Comparison of ENCODE assay signal across 8 cellular contexts in the genomic region with DNA sequence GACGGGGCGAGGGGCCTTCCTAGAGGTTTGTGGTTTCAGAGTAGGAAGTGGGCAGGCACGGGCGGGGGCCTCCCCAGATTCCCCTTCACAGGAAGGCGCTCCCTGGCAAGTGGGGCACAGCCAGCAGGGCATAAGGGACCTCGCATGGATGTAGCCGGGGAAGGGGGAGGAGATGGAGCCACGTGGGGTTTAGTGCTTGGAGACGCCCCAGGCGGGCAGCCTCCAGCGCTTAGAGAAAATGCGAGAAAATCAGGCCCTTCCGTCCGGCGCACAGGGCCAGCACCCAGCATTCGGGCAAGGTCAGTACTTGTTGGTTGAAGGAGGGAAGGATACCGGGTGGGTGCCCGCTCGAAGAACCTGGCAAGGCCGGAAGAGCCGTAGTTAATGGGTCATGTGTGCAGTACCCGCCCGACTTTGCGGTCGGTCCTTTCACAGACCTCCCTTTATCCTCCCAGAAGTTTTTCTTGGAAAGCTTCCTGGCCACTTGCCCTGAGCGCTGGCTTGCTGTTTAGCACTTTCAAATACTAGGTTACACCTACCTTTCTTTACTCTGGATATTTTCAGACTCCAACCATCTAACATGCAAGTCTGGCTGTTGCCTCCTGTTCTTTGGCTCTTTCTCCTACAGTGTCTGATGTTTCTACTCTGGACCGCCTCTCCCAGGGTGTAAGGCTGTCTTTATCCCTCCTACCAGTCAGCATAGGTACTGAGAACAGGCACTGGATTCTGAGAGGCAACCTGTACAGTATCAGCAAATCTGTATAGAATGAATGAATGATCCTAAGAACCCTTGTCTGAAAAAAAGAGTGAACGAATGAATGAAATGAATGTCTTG.
DNase-seq lines count a peak whose midpoint lies in the region; ATAC-seq and TF ChIP-seq lines count a peak whose summit lies in the region.

No MANE protein-coding gene starts in this region.

- ATAC-seq in activated CD4-positive, alpha-beta T cell treated with anti-CD3 and anti-CD28 coated beads for 36 hours, result no peak
- ATAC-seq in thoracic aorta (ENCODE audit: insufficient number of reproducible peaks, low FRiP score, low read depth), result peak; percentile 31
- ATAC-seq in GM18861 (IDR thresholded peaks at IDR 0.05; ENCODE audit: unreplicated experiment), result no peak
- ATAC-seq in HG03571 (IDR thresholded peaks at IDR 0.05; ENCODE audit: unreplicated experiment), result no peak
- no peak for ATAC-seq in HG03196 (IDR thresholded peaks at IDR 0.05; ENCODE audit: unreplicated experiment)

- no peaks in the 10 kb centered on the region for H3K36me3 Mint-ChIP-seq in activated CD4-positive, alpha-beta T cell treated with anti-CD3 and anti-CD28 coated beads for 36 hours (ENCODE audit: low read depth)
- no peaks in the 10 kb centered on the region for H3K36me3 Mint-ChIP-seq in activated CD4-positive, alpha-beta T cell treated with anti-CD3 and anti-CD28 coated beads, Interleukin-2, amount 10 ng/mL, durations not matched to agents 7 days and 5 days (ENCODE audit: low read depth)

- POLR2A ChIA-PET in activated CD4-positive, alpha-beta T cell treated with anti-CD3 and anti-CD28 coated beads for 36 hours (lab: Charles Lee), result no interaction called here
- POLR2A ChIA-PET in activated CD4-positive, alpha-beta T cell treated with anti-CD3 and anti-CD28 coated beads, Interleukin-2, amount 10 ng/mL, durations not matched to agents 7 days and 5 days (lab: Charles Lee), result no interaction called here

- no peak for TF ChIP-seq CTCF in ascending aorta (IDR thresholded peaks at IDR 0.05)
- TF ChIP-seq CTCF in thoracic aorta (IDR thresholded peaks at IDR 0.05), result no peak

- no peaks in the 10 kb centered on the region for H3K36me3 ChIP-seq in ascending aorta
- no peaks in the 10 kb centered on the region for H3K36me3 ChIP-seq in thoracic aorta

- no peaks in the 10 kb centered on the region for H3K9me3 Mint-ChIP-seq in activated CD4-positive, alpha-beta T cell treated with anti-CD3 and anti-CD28 coated beads for 36 hours (ENCODE audit: low read depth)
- H3K9me3 Mint-ChIP-seq in activated CD4-positive, alpha-beta T cell treated with anti-CD3 and anti-CD28 coated beads, Interleukin-2, amount 10 ng/mL, durations not matched to agents 7 days and 5 days, result no peaks in the 10 kb centered on the region

- H3K4me1 Mint-ChIP-seq in activated CD4-positive, alpha-beta T cell treated with anti-CD3 and anti-CD28 coated beads for 36 hours, result peaks cover 5% of the 10 kb centered on the region
- H3K4me1 Mint-ChIP-seq in activated CD4-positive, alpha-beta T cell treated with anti-CD3 and anti-CD28 coated beads, Interleukin-2, amount 10 ng/mL, durations not matched to agents 7 days and 5 days, result peaks cover 6% of the 10 kb centered on the region

- CTCF ChIA-PET in activated CD4-positive, alpha-beta T cell treated with anti-CD3 and anti-CD28 coated beads for 36 hours (lab: Charles Lee), result interaction anchor here (2.5 kb wide), 1 partner anchor 14 kb away, joined by 9 read pairs; no protein-coding TSS in a partner anchor
- CTCF ChIA-PET in activated CD4-positive, alpha-beta T cell treated with anti-CD3 and anti-CD28 coated beads, Interleukin-2, amount 10 ng/mL, durations not matched to agents 7 days and 5 days (lab: Charles Lee), result interaction anchor here (1.4 kb wide), 1 partner anchor 15 kb away, joined by 4 read pairs; no protein-coding TSS in a partner anchor

- H3K27me3 ChIP-seq in ascending aorta, result no peaks in the 10 kb centered on the region
- H3K27me3 ChIP-seq in thoracic aorta (replicated peaks; ENCODE audit: insufficient read depth), result no peaks in the 10 kb centered on the region

- H3K27ac ChIP-seq in ascending aorta (no peak overlapping the region), thoracic aorta (no peak overlapping the region)

- H3K4me3 Mint-ChIP-seq in activated CD4-positive, alpha-beta T cell treated with anti-CD3 and anti-CD28 coated beads for 36 hours, result no peak overlapping the region
- no peak overlapping the region for H3K4me3 Mint-ChIP-seq in activated CD4-positive, alpha-beta T cell treated with anti-CD3 and anti-CD28 coated beads, Interleukin-2, amount 10 ng/mL, durations not matched to agents 7 days and 5 days

- H3K9me3 ChIP-seq in ascending aorta, result no peaks in the 10 kb centered on the region
- H3K9me3 ChIP-seq in thoracic aorta, result no peaks in the 10 kb centered on the region

- H3K4me3 ChIP-seq in ascending aorta (peak overlapping the region; percentile 37 to 59), thoracic aorta (peak overlapping the region; percentile 61)

- intact Hi-C loops in activated CD4-positive, alpha-beta T cell treated with anti-CD3 and anti-CD28 coated beads for 36 hours (cut with DNase I, micrococcal nuclease), result no loop called here
- intact Hi-C loops in ascending aorta (cut with DNase I), result no loop called here

- DNase-seq in activated CD4-positive, alpha-beta T cell treated with anti-CD3 and anti-CD28 coated beads for 36 hours, result peak; percentile 18
- no peak for DNase-seq in activated CD4-positive, alpha-beta T cell treated with anti-CD3 and anti-CD28 coated beads, Interleukin-2, amount 10 ng/mL, durations not matched to agents 7 days and 5 days
- DNase-seq in ascending aorta (ENCODE audit: low spot score in 2 of 2) (peak in 1 of 2 donors; percentile 60), kidney glomerular epithelial cell (lab: John Stamatoyannopoulos, UW) (peak; percentile 80), thoracic aorta (ENCODE audit: low spot score) (no peak)

- H3K4me1 ChIP-seq in ascending aorta, result peaks cover 0 to 14% of the 10 kb centered on the region in 2 donors
- H3K4me1 ChIP-seq in thoracic aorta (ENCODE audit: control insufficient read depth in 1 of 2, low read depth in 2 of 2), result peaks cover 4 to 19% of the 10 kb centered on the region in 2 donors

- H3K27ac Mint-ChIP-seq in activated CD4-positive, alpha-beta T cell treated with anti-CD3 and anti-CD28 coated beads for 36 hours, result no peak overlapping the region
- no peak overlapping the region for H3K27ac Mint-ChIP-seq in activated CD4-positive, alpha-beta T cell treated with anti-CD3 and anti-CD28 coated beads, Interleukin-2, amount 10 ng/mL, durations not matched to agents 7 days and 5 days

- peaks cover 42% of the 10 kb centered on the region for H3K27me3 Mint-ChIP-seq in activated CD4-positive, alpha-beta T cell treated with anti-CD3 and anti-CD28 coated beads for 36 hours
- peaks cover 66% of the 10 kb centered on the region for H3K27me3 Mint-ChIP-seq in activated CD4-positive, alpha-beta T cell treated with anti-CD3 and anti-CD28 coated beads, Interleukin-2, amount 10 ng/mL, durations not matched to agents 7 days and 5 days

Comparison
In these comparisons a context has a peak if more than half of its experiments do, and no peak if none do; other contexts are left out.
1. DNase-seq: peak in activated CD4-positive, alpha-beta T cell treated with anti-CD3 and anti-CD28 coated beads for 36 hours (single experiment) and kidney glomerular epithelial cell (single experiment); none in activated CD4-positive, alpha-beta T cell treated with anti-CD3 and anti-CD28 coated beads, Interleukin-2, amount 10 ng/mL, durations not matched to agents 7 days and 5 days (single experiment) and thoracic aorta (single experiment).